In the genomic region with DNA sequence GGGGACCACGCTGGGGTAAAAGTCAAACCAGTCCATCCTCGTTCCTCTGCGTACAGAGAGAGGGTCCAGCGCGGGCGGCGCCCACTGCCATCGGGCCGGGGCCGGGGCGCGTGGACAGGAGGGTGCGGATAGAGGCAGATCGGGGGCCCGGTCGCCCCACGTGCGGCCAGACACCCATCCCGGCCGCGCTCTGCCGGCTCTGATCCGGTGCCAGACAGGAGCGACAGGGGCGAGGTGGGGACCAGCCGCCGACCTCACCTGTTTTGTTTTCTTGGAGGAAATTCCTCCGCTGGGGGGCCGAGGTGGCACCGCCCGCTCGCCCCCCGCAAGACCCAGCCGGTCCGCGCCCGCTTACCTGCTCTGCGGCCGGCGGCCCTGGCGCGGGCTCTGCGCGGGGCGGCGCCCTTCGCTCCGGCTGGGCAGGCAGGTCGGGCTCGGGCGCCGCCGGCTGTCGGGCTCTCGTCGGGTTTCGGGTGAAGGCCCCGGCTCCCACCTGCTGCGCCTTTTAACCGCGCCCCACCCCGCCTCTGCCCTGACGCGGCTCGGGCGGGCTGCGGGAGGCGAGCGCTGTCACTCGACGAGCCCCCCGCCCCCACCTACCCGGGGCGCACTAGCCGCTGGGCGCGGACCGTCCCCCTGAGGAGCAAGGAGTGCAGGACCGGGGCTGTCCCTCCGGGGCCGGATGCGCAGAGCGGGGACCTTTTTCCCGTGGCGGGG, we compare ENCODE assay signal across 8 cellular contexts. TPM values are rescaled to one million over a fixed set of nuclear protein-coding genes. Genes with fewer than 3 reads are reported as not detected.
DNase-seq lines count a peak whose midpoint lies in the region; ATAC-seq and TF ChIP-seq lines count a peak whose summit lies in the region.

A gene (minus strand): TSS at position 481 of the 717 bp plus-strand sequence. CDS start 8,839 bp downstream, outside the sequence.

- peak; percentile 44 for ATAC-seq in effector memory CD8-positive, alpha-beta T cell (replicated peaks)

- TF ChIP-seq RAD21 in neural cell (conservative IDR thresholded peaks at IDR 0.05) = no peak

- no peak for TF ChIP-seq EP300 in neural cell (conservative IDR thresholded peaks at IDR 0.05; ENCODE audit: poor library complexity, severe bottlenecking)

- H3K79me2 ChIP-seq in neural cell (replicated peaks; ENCODE audit: insufficient read depth, low read length) = no peaks in the 10 kb centered on the region

- peaks cover 11% of the 10 kb centered on the region for H3K4me1 Mint-ChIP-seq in T-helper 1 cell treated with Interleukin-12 subunit alpha and Interleukin-12 subunit beta and Interleukin-4 antibody, amounts not matched to agents 30 μg/mL and 1 μg/mL, for 36 hours (ENCODE audit: low read depth)
- H3K4me1 Mint-ChIP-seq in effector memory CD8-positive, alpha-beta T cell (ENCODE audit: low read depth in 2 of 2) = peaks cover 4 to 8% of the 10 kb centered on the region in 2 donors

- H3K4me3 ChIP-seq in neural cell (ENCODE audit: low read length) = peak within 1 kb of the TSS; percentile 61

- peaks cover 46% of the 10 kb centered on the region for H3K27me3 Mint-ChIP-seq in T-helper 1 cell treated with Interleukin-12 subunit alpha and Interleukin-12 subunit beta and Interleukin-4 antibody, amounts not matched to agents 30 μg/mL and 1 μg/mL, for 36 hours (ENCODE audit: low read depth)
- peaks cover 42 to 69% of the 10 kb centered on the region in 2 donors for H3K27me3 Mint-ChIP-seq in effector memory CD8-positive, alpha-beta T cell

- H4K20me1 ChIP-seq in neural cell (ENCODE audit: insufficient read depth) = no peaks in the 10 kb centered on the region

- no peaks in the 10 kb centered on the region for H3F3A ChIP-seq in neural cell (ENCODE audit: insufficient read depth, low read length, poor library complexity, severe bottlenecking)

- no peak within 1 kb of the TSS for H2AFZ ChIP-seq in neural cell (ENCODE audit: low read depth, low read length)

- H3K36me3 ChIP-seq in neural cell (ENCODE audit: insufficient read depth, low read length) = no peaks in the 10 kb centered on the region

- TF ChIP-seq CTCF in neural cell (IDR thresholded peaks at IDR 0.05; ENCODE audit: poor library complexity, severe bottlenecking) = peak; percentile 22

- peaks cover 45% of the 10 kb centered on the region for H3K27me3 ChIP-seq in neural cell (ENCODE audit: insufficient read depth, low read depth, low read length)

- H3K4me3 Mint-ChIP-seq in T-helper 1 cell treated with Interleukin-12 subunit alpha and Interleukin-12 subunit beta and Interleukin-4 antibody, amounts not matched to agents 30 μg/mL and 1 μg/mL, for 36 hours = peak within 1 kb of the TSS; percentile 70
- peak within 1 kb of the TSS; percentile 72 to 75 for H3K4me3 Mint-ChIP-seq in effector memory CD8-positive, alpha-beta T cell

- H3K27ac ChIP-seq in neural cell (ENCODE audit: low read length) = no peak within 1 kb of the TSS

- H3K9me3 Mint-ChIP-seq in T-helper 1 cell treated with Interleukin-12 subunit alpha and Interleukin-12 subunit beta and Interleukin-4 antibody, amounts not matched to agents 30 μg/mL and 1 μg/mL, for 36 hours = no peaks in the 10 kb centered on the region
- H3K9me3 Mint-ChIP-seq in effector memory CD8-positive, alpha-beta T cell = no peaks in the 10 kb centered on the region

- no peak within 1 kb of the TSS for H3K9ac ChIP-seq in neural cell (ENCODE audit: low read length)

- H3K27ac Mint-ChIP-seq in T-helper 1 cell treated with Interleukin-12 subunit alpha and Interleukin-12 subunit beta and Interleukin-4 antibody, amounts not matched to agents 30 μg/mL and 1 μg/mL, for 36 hours = peak within 1 kb of the TSS; percentile 36
- no peak within 1 kb of the TSS for H3K27ac Mint-ChIP-seq in effector memory CD8-positive, alpha-beta T cell

- no peaks in the 10 kb centered on the region for H3K36me3 Mint-ChIP-seq in T-helper 1 cell treated with Interleukin-12 subunit alpha and Interleukin-12 subunit beta and Interleukin-4 antibody, amounts not matched to agents 30 μg/mL and 1 μg/mL, for 36 hours (ENCODE audit: low read depth)
- H3K36me3 Mint-ChIP-seq in effector memory CD8-positive, alpha-beta T cell (ENCODE audit: insufficient read depth) = no peaks in the 10 kb centered on the region

- H3K9me2 ChIP-seq in neural cell (ENCODE audit: insufficient read depth, low read length) = no peaks in the 10 kb centered on the region

- DNase-seq in DMS53 treated with DMSO at 0.1 percent for 48 hours (lab: John Stamatoyannopoulos, UW; ENCODE audit: unreplicated experiment) (peak; percentile 5), Ammon's horn (ENCODE audit: low spot score) (no peak), hepatic stellate cell (ENCODE audit: low spot score) (no peak)
- no peak for DNase-seq in effector memory CD8-positive, alpha-beta T cell
- DNase-seq in effector CD4-positive, alpha-beta T cell = no peak
- DNase-seq in NK-92 treated with Interleukin-12 subunit alpha and Interleukin-12 subunit beta, amount 100 ng/mL, for 24 hours (lab: John Stamatoyannopoulos, UW) = no peak

- no peaks in the 10 kb centered on the region for H3K9me3 ChIP-seq in neural cell (ENCODE audit: low read length)

- no peak within 1 kb of the TSS for H3K4me2 ChIP-seq in neural cell (ENCODE audit: low read length)

TF ChIP-seq in neural cell, 6 proteins besides CTCF, POLR2A, EP300 and RAD21:
- TF ChIP-seq MXI1 (conservative IDR thresholded peaks at IDR 0.05; ENCODE audit: poor library complexity, severe bottlenecking) (no peak), EZH2 (IDR thresholded peaks at IDR 0.05; ENCODE audit: borderline replicate concordance, insufficient read depth, low read length, poor library complexity, severe bottlenecking) (peak; percentile 78)

RNA-seq across cellular contexts. Expression of the gene that starts here (rescaled TPM):
- not detected in 2 replicates for polyA plus RNA-seq in neural cell
- polyA minus RNA-seq in neural cell = not detected in 2 replicates
